ENCODE assay signal across 1 cellular context in the genomic region with DNA sequence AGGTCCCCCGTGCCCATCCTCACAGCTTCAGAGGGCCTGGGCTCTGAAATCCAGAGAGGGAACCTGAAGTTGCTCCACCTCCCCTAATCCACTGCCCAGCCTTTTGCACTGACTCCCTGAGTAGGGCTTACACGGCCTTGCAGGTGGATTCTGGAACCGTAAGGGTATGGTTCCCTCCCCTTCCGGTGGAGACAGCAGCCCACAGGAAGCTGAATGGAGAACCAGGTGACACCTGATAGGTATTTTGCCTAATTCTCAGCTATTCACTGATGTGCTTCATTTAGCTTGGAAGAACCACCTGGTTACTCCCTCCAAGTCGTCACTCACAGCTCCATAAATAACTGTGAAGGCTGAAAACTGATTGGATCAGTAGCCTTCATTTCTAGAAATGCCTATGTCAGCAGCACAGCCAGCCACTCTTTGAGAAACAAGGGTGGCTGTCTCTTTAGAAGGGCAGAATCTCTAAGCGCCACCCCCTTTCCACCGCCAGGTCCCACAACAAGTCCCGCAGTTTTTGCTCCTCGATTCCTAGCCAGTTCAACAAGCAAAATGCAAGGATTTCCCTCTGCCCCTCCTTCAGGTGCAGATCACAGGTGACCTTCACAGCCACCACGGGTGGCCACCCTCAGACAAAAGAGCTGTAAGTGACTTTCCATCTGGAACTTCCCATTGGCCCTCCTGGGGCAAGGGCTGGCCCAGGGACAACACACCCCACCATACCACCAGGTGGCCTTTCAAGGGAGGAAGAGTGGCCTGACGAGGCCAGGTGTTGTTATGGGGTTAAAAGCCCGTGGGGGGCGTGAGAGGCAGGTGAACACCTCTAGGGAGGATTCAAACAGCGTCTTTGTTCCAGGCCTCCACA.
TF ChIP-seq lines count a peak whose summit lies in the region.

No MANE protein-coding gene starts in this region.

TF ChIP-seq in IMR-90, 13 proteins besides CTCF, POLR2A, EP300 and RAD21 (continued from another document):
- TF ChIP-seq MAFK (IDR thresholded peaks at IDR 0.05; ENCODE audit: low read depth, low read length), result peak; percentile 26; the same call in 1 of the 2 replicates
- TF ChIP-seq BHLHE40 (IDR thresholded peaks at IDR 0.05; ENCODE audit: low read depth, low read length), result no peak
- TF ChIP-seq CHD1 (IDR thresholded peaks at IDR 0.05; ENCODE audit: low read depth, low read length), result no peak
